In genomic region chr19:1904385-1905070, GRCh38 we compare ENCODE assay signal across 6 cellular contexts. TPM values are rescaled to one million over a fixed set of nuclear protein-coding genes. Genes with fewer than 3 reads are reported as not detected.
DNase-seq lines count a peak whose midpoint lies in the region; ATAC-seq and TF ChIP-seq lines count a peak whose summit lies in the region.

No MANE protein-coding gene starts in this region.

- no peaks in the 10 kb centered on the region for H3K36me3 ChIP-seq in CD4-positive, alpha-beta memory T cell (ENCODE audit: insufficient read depth, low read length)
- H3K36me3 ChIP-seq in mesenchymal stem cell (ENCODE audit: control insufficient read depth in 1 of 2, insufficient read depth in 2 of 2, low read depth in 1 of 2, low read length in 2 of 2): peaks cover 0 to 20% of the 10 kb centered on the region in 2 experiments

- H3K9me3 Mint-ChIP-seq in CD4-positive, alpha-beta memory T cell: no peaks in the 10 kb centered on the region
- no peaks in the 10 kb centered on the region for H3K9me3 Mint-ChIP-seq in activated T-helper 17 cell treated with anti-CD3 and anti-CD28 coated beads, Interleukin-2, amount 50 U/mL, for 72 hours

- DNase-seq in CD4-positive, alpha-beta memory T cell: no peak
- DNase-seq in HFF-Myc (ENCODE audit: extremely low read depth, low read depth): no peak
- peak; percentile 44 for DNase-seq in mesenchymal stem cell
- no peak for DNase-seq in stimulated activated CD4-positive, alpha-beta T cell treated with anti-CD3 and anti-CD28 coated beads, Interleukin-4, amount 100 ng/mL, for 4 hours
- DNase-seq in COR-L47 (lab: John Stamatoyannopoulos, UW): no peak

- H2BK12ac ChIP-seq in mesenchymal stem cell (ENCODE audit: low read length in 2 of 2): peak overlapping the region; percentile 43 to 69

- WGBS in mesenchymal stem cell: 54% methylated on average over 10 of the region's 12 CpGs

- H4K8ac ChIP-seq in mesenchymal stem cell (ENCODE audit: low read length): peak overlapping the region; percentile 93

- H3K4me3 Mint-ChIP-seq in CD4-positive, alpha-beta memory T cell: peak overlapping the region in 2 of 8 donors; percentile 30 to 31
- H3K4me3 Mint-ChIP-seq in activated T-helper 17 cell treated with anti-CD3 and anti-CD28 coated beads, Interleukin-2, amount 50 U/mL, for 72 hours: peak overlapping the region; percentile 94

- intact Hi-C loops in CD4-positive, alpha-beta memory T cell (cut with micrococcal nuclease): loop anchor here (1.0 kb wide), 7 partner anchors 7 to 56 kb away; partner anchors contain the start of genes ABHD17A and REXO1

- H3K79me1 ChIP-seq in mesenchymal stem cell (replicated peaks; ENCODE audit: low read length, poor library complexity, severe bottlenecking): no peaks in the 10 kb centered on the region

- H4K91ac ChIP-seq in mesenchymal stem cell (ENCODE audit: low read length): peak overlapping the region; percentile 87

- peak overlapping the region; percentile 62 to 80 for H3K4ac ChIP-seq in mesenchymal stem cell (ENCODE audit: low read depth in 1 of 2, low read length in 2 of 2)

- TF ChIP-seq CTCF in HFF-Myc (IDR thresholded peaks at IDR 0.05; ENCODE audit: low read depth, low read length, missing control alignments): no peak

- peak overlapping the region; percentile 90 for H3K9ac ChIP-seq in mesenchymal stem cell (ENCODE audit: low read length)

- no peaks in the 10 kb centered on the region for H3K27me3 Mint-ChIP-seq in CD4-positive, alpha-beta memory T cell
- H3K27me3 Mint-ChIP-seq in activated T-helper 17 cell treated with anti-CD3 and anti-CD28 coated beads, Interleukin-2, amount 50 U/mL, for 72 hours: no peaks in the 10 kb centered on the region

- no peaks in the 10 kb centered on the region for H3K9me3 ChIP-seq in CD4-positive, alpha-beta memory T cell (ENCODE audit: control insufficient read depth in 1 of 2, low read length in 2 of 2)
- no peaks in the 10 kb centered on the region for H3K9me3 ChIP-seq in mesenchymal stem cell (ENCODE audit: control insufficient read depth, low read length)

- POLR2A ChIA-PET in CD4-positive, alpha-beta memory T cell (lab: Charles Lee; ENCODE audit: partially characterized antibody): interaction anchor here (0.7 to 1.5 kb wide), 4 partner anchors 20 to 179 kb away, joined by 3 to 6 read pairs (median 3); partner anchors contain the start of gene ABHD17A

- H2BK5ac ChIP-seq in mesenchymal stem cell (ENCODE audit: low read depth, low read length, poor library complexity, severe bottlenecking): no peak overlapping the region

- peak overlapping the region; percentile 1 for H2AFZ ChIP-seq in mesenchymal stem cell (ENCODE audit: low read depth, low read length)

- no peaks in the 10 kb centered on the region for H3K27me3 ChIP-seq in CD4-positive, alpha-beta memory T cell (ENCODE audit: insufficient read depth, low read length)
- H3K27me3 ChIP-seq in mesenchymal stem cell (ENCODE audit: control insufficient read depth in 1 of 2, insufficient read depth in 1 of 2, low read length in 2 of 2): no peaks in the 10 kb centered on the region

- H3K27ac Mint-ChIP-seq in CD4-positive, alpha-beta memory T cell: peak overlapping the region in 5 of 7 donors; percentile 24 to 94 (median 82)
- peak overlapping the region; percentile 20 for H3K27ac Mint-ChIP-seq in activated T-helper 17 cell treated with anti-CD3 and anti-CD28 coated beads, Interleukin-2, amount 50 U/mL, for 72 hours

- no peak overlapping the region for H3K23ac ChIP-seq in mesenchymal stem cell (ENCODE audit: low read length in 2 of 2)

- H3K4me3 ChIP-seq in CD4-positive, alpha-beta memory T cell (ENCODE audit: low read length in 2 of 2): no peak overlapping the region
- peak overlapping the region; percentile 63 for H3K4me3 ChIP-seq in HFF-Myc (replicated peaks; ENCODE audit: low read depth, low read length)
- H3K4me3 ChIP-seq in mesenchymal stem cell (ENCODE audit: insufficient read depth in 1 of 2, low read depth in 1 of 2, low read length in 2 of 2): peak overlapping the region in 1 of 2 experiments; percentile 79

- H3K4me1 Mint-ChIP-seq in CD4-positive, alpha-beta memory T cell: peaks cover 6 to 38% (median 11%) of the 10 kb centered on the region in 4 donors
- H3K4me1 Mint-ChIP-seq in activated T-helper 17 cell treated with anti-CD3 and anti-CD28 coated beads, Interleukin-2, amount 50 U/mL, for 72 hours: no peaks in the 10 kb centered on the region

- H3K4me1 ChIP-seq in CD4-positive, alpha-beta memory T cell (ENCODE audit: insufficient read depth, low read length): peaks cover 14% of the 10 kb centered on the region
- H3K4me1 ChIP-seq in mesenchymal stem cell (ENCODE audit: control insufficient read depth, insufficient read depth, low read depth, low read length): peaks cover 27% of the 10 kb centered on the region

- H3K27ac ChIP-seq in CD4-positive, alpha-beta memory T cell (ENCODE audit: low read depth, low read length): peak overlapping the region; percentile 15
- no peak overlapping the region for H3K27ac ChIP-seq in mesenchymal stem cell (ENCODE audit: low read length, poor library complexity, severe bottlenecking)

- H3K36me3 Mint-ChIP-seq in CD4-positive, alpha-beta memory T cell: peaks cover 0 to 2% of the 10 kb centered on the region in 2 donors
- H3K36me3 Mint-ChIP-seq in activated T-helper 17 cell treated with anti-CD3 and anti-CD28 coated beads, Interleukin-2, amount 50 U/mL, for 72 hours (ENCODE audit: low read depth): peaks cover 9% of the 10 kb centered on the region

- H2BK120ac ChIP-seq in mesenchymal stem cell (ENCODE audit: low read depth, low read length): no peak overlapping the region

- H3K14ac ChIP-seq in mesenchymal stem cell (ENCODE audit: low read length in 2 of 2): no peak overlapping the region

- no peak for ATAC-seq in activated T-helper 17 cell treated with anti-CD3 and anti-CD28 coated beads, Interleukin-2, amount 50 U/mL, for 72 hours (replicated peaks)

- H3K18ac ChIP-seq in mesenchymal stem cell (ENCODE audit: low read depth in 1 of 2, low read length in 2 of 2): peak overlapping the region; percentile 69 to 85

- H2BK15ac ChIP-seq in mesenchymal stem cell (ENCODE audit: low read depth, poor library complexity, severe bottlenecking): peak overlapping the region; percentile 30

- H2AK5ac ChIP-seq in mesenchymal stem cell (ENCODE audit: low read length, severe bottlenecking): peak overlapping the region; percentile 66

- CTCF ChIA-PET in CD4-positive, alpha-beta memory T cell (lab: Charles Lee; ENCODE audit: partially characterized antibody): interaction anchor here (0.7 to 1.1 kb wide), 3 partner anchors 9 to 40 kb away, joined by 3 to 4 read pairs (median 3); no protein-coding TSS in a partner anchor

- peak overlapping the region; percentile 45 for H3K4me2 ChIP-seq in mesenchymal stem cell (ENCODE audit: low read length, poor library complexity, severe bottlenecking)

RNA-seq across cellular contexts. Expression of gene ADAT3, which starts 0.7 kb away (rescaled TPM):
- total RNA-seq in CD4-positive, alpha-beta memory T cell: 1 to 10 TPM; 3.7 to 4.9 TPM
- 1 to 10 TPM; 1.4 to 3.9 TPM for polyA plus RNA-seq in CD4-positive, alpha-beta memory T cell
- 10 to 100 TPM; 11.6 to 12.2 TPM for total RNA-seq in activated T-helper 17 cell treated with anti-CD3 and anti-CD28 coated beads, Interleukin-2, amount 50 U/mL, for 72 hours
- 4.9 TPM for polyA plus RNA-seq in mesenchymal stem cell (2013, experiment 1 of 2)
- polyA plus RNA-seq in mesenchymal stem cell (2013, experiment 2 of 2): 4.9 TPM

RNA-seq across cellular contexts. Expression of gene SCAMP4, which starts 0.7 kb away (rescaled TPM):
- total RNA-seq in CD4-positive, alpha-beta memory T cell: 10 to 100 TPM; 23.4 to 29.1 TPM
- polyA plus RNA-seq in CD4-positive, alpha-beta memory T cell: 10 to 100 TPM in 1 of 2 donors, 1 to 10 TPM in 1; 9.8 to 15.5 TPM
- 10 to 100 TPM; 31.7 to 36.4 TPM for total RNA-seq in activated T-helper 17 cell treated with anti-CD3 and anti-CD28 coated beads, Interleukin-2, amount 50 U/mL, for 72 hours
- polyA plus RNA-seq in mesenchymal stem cell (2013, experiment 1 of 2): 66.6 TPM
- 67.9 TPM for polyA plus RNA-seq in mesenchymal stem cell (2013, experiment 2 of 2)

RNA-seq across cellular contexts. Expression of gene ABHD17A, which starts 19.2 kb away (rescaled TPM):
- total RNA-seq in CD4-positive, alpha-beta memory T cell: 100 to 1,000 TPM; 106 to 109 TPM
- polyA plus RNA-seq in CD4-positive, alpha-beta memory T cell: 100 to 1,000 TPM; 138 to 204 TPM
- total RNA-seq in activated T-helper 17 cell treated with anti-CD3 and anti-CD28 coated beads, Interleukin-2, amount 50 U/mL, for 72 hours: 100 to 1,000 TPM in 1 of 2 donors, 10 to 100 TPM in 1; 84.4 to 109 TPM
- polyA plus RNA-seq in mesenchymal stem cell (2013, experiment 1 of 2): 60.5 TPM
- 60.5 TPM for polyA plus RNA-seq in mesenchymal stem cell (2013, experiment 2 of 2)

RNA-seq across cellular contexts. Expression of gene CSNK1G2, which starts 36.4 kb away (rescaled TPM):
- 100 to 1,000 TPM; 142 to 144 TPM for total RNA-seq in CD4-positive, alpha-beta memory T cell
- 10 to 100 TPM; 11.3 to 56.7 TPM for polyA plus RNA-seq in CD4-positive, alpha-beta memory T cell
- 10 to 100 TPM; 50.2 to 50.7 TPM for total RNA-seq in activated T-helper 17 cell treated with anti-CD3 and anti-CD28 coated beads, Interleukin-2, amount 50 U/mL, for 72 hours
- 89.1 TPM for polyA plus RNA-seq in mesenchymal stem cell (2013, experiment 1 of 2)
- 88.0 TPM for polyA plus RNA-seq in mesenchymal stem cell (2013, experiment 2 of 2)

RNA-seq across cellular contexts. Expression of gene KLF16, which starts 41.1 kb away (rescaled TPM):
- 10 to 100 TPM; 17.9 to 19.3 TPM for total RNA-seq in CD4-positive, alpha-beta memory T cell
- polyA plus RNA-seq in CD4-positive, alpha-beta memory T cell: 1 to 10 TPM in 1 of 2 donors, under 1 TPM in 1; 0.39 to 1.3 TPM
- total RNA-seq in activated T-helper 17 cell treated with anti-CD3 and anti-CD28 coated beads, Interleukin-2, amount 50 U/mL, for 72 hours: 10 to 100 TPM; 16.3 to 32.9 TPM
- polyA plus RNA-seq in mesenchymal stem cell (2013, experiment 1 of 2): 25.8 TPM
- polyA plus RNA-seq in mesenchymal stem cell (2013, experiment 2 of 2): 28.0 TPM
